2 cellular contexts compared by ENCODE assay signal in the genomic region with DNA sequence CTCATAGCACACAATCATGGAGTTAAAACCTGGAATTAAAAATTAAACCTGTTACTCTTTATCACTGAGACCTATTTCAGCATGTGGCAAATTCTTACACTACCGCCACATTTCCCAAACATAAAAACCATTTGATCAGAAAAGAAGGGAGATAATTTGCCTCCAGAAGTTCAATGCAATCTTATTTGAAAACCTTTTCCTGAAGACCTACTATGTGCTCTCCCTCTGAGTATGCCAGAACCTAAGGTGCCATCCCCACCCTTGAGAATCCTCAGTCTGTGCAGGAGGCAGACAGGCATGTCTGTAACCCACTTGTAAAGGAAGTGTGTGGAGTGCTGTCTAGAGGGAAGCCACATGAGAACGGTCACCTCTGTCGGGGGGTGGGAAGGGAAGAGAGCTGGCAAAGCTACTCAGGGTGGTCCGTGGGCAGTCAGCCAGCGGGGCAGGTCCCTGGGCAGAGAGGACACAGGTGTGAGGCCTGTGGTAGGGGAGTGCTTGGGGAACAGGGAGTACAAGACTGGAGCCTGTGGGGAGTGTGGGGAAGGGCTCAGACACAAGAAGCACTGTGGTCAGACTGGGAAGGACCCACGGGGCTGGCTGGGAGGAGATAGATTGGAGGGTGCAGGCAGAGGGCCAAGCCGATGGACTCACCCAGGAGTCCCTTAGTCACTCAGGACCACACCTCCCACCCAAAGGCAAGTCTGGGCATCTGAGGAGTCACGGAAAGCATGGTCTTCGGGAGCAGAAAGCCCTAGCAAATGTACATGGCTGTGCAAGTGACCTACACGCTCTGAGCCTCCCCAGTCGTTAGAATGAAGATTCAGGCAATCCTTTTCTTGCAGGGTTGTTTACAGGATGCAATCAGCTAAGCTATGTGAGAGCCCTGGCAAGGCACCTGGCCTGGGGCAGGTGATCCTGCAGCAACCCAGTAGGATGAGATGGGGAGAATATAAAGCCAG.
TF ChIP-seq lines count a peak whose summit lies in the region.

No MANE protein-coding gene starts in this region.

TF ChIP-seq in GM23338, 12 proteins besides CTCF, POLR2A, EP300 and RAD21 (continued from another document and continues in another):
- TF ChIP-seq, protein P1, sequence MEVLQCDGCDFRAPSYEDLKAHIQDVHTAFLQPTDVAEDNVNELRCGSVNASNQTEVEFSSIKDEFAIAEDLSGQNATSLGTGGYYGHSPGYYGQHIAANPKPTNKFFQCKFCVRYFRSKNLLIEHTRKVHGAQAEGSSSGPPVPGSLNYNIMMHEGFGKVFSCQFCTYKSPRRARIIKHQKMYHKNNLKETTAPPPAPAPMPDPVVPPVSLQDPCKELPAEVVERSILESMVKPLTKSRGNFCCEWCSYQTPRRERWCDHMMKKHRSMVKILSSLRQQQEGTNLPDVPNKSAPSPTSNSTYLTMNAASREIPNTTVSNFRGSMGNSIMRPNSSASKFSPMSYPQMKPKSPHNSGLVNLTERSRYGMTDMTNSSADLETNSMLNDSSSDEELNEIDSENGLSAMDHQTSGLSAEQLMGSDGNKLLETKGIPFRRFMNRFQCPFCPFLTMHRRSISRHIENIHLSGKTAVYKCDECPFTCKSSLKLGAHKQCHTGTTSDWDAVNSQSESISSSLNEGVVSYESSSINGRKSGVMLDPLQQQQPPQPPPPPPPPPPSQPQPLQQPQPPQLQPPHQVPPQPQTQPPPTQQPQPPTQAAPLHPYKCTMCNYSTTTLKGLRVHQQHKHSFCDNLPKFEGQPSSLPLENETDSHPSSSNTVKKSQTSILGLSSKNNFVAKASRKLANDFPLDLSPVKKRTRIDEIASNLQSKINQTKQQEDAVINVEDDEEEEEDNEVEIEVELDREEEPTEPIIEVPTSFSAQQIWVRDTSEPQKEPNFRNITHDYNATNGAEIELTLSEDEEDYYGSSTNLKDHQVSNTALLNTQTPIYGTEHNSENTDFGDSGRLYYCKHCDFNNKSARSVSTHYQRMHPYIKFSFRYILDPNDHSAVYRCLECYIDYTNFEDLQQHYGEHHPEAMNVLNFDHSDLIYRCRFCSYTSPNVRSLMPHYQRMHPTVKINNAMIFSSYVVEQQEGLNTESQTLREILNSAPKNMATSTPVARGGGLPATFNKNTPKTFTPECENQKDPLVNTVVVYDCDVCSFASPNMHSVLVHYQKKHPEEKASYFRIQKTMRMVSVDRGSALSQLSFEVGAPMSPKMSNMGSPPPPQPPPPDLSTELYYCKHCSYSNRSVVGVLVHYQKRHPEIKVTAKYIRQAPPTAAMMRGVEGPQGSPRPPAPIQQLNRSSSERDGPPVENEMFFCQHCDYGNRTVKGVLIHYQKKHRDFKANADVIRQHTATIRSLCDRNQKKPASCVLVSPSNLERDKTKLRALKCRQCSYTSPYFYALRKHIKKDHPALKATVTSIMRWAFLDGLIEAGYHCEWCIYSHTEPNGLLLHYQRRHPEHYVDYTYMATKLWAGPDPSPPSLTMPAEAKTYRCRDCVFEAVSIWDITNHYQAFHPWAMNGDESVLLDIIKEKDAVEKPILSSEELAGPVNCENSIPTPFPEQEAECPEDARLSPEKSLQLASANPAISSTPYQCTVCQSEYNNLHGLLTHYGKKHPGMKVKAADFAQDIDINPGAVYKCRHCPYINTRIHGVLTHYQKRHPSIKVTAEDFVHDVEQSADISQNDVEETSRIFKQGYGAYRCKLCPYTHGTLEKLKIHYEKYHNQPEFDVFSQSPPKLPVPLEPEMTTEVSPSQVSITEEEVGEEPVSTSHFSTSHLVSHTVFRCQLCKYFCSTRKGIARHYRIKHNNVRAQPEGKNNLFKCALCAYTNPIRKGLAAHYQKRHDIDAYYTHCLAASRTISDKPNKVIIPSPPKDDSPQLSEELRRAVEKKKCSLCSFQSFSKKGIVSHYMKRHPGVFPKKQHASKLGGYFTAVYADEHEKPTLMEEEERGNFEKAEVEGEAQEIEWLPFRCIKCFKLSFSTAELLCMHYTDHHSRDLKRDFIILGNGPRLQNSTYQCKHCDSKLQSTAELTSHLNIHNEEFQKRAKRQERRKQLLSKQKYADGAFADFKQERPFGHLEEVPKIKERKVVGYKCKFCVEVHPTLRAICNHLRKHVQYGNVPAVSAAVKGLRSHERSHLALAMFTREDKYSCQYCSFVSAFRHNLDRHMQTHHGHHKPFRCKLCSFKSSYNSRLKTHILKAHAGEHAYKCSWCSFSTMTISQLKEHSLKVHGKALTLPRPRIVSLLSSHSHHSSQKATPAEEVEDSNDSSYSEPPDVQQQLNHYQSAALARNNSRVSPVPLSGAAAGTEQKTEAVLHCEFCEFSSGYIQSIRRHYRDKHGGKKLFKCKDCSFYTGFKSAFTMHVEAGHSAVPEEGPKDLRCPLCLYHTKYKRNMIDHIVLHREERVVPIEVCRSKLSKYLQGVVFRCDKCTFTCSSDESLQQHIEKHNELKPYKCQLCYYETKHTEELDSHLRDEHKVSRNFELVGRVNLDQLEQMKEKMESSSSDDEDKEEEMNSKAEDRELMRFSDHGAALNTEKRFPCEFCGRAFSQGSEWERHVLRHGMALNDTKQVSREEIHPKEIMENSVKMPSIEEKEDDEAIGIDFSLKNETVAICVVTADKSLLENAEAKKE (CRISPR knock-in tag; IDR thresholded peaks at IDR 0.05): no peak
- no peak for TF ChIP-seq ZNF331 (CRISPR knock-in tag; IDR thresholded peaks at IDR 0.05; ENCODE audit: low read depth)
- TF ChIP-seq, protein P2, sequence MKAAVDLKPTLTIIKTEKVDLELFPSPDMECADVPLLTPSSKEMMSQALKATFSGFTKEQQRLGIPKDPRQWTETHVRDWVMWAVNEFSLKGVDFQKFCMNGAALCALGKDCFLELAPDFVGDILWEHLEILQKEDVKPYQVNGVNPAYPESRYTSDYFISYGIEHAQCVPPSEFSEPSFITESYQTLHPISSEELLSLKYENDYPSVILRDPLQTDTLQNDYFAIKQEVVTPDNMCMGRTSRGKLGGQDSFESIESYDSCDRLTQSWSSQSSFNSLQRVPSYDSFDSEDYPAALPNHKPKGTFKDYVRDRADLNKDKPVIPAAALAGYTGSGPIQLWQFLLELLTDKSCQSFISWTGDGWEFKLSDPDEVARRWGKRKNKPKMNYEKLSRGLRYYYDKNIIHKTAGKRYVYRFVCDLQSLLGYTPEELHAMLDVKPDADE (IDR thresholded peaks at IDR 0.05): no peak
- no peak for TF ChIP-seq STAT1 (IDR thresholded peaks at IDR 0.05; ENCODE audit: unreplicated experiment)
- TF ChIP-seq JUNB (IDR thresholded peaks at IDR 0.05; ENCODE audit: unreplicated experiment): no peak
- no peak for TF ChIP-seq ZNF114 (CRISPR knock-in tag; IDR thresholded peaks at IDR 0.05)

TF ChIP-seq in H1, 55 proteins besides CTCF, POLR2A, EP300 and RAD21 (continued from another document):
- TF ChIP-seq, protein P3, sequence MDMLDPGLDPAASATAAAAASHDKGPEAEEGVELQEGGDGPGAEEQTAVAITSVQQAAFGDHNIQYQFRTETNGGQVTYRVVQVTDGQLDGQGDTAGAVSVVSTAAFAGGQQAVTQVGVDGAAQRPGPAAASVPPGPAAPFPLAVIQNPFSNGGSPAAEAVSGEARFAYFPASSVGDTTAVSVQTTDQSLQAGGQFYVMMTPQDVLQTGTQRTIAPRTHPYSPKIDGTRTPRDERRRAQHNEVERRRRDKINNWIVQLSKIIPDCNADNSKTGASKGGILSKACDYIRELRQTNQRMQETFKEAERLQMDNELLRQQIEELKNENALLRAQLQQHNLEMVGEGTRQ (IDR thresholded peaks at IDR 0.05; ENCODE audit: low read length): no peak
- no peak for TF ChIP-seq HDAC6 (IDR thresholded peaks at IDR 0.05; ENCODE audit: low read depth, low read length)
- TF ChIP-seq KDM5A (IDR thresholded peaks at IDR 0.05; ENCODE audit: low read length): no peak
- no peak for TF ChIP-seq YY1 (IDR thresholded peaks at IDR 0.05; ENCODE audit: low read depth, low read length)
